8 cellular contexts compared by ENCODE assay signal in genomic region chr5:139394123-139394653, GRCh38. TPM values are rescaled to one million over a fixed set of nuclear protein-coding genes. Genes with fewer than 3 reads are reported as not detected.
A peak's percentile ranks its signal among the peaks of the same experiment; 100 is the strongest.
DNase-seq lines count a peak whose midpoint lies in the region; ATAC-seq and TF ChIP-seq lines count a peak whose summit lies in the region.

No MANE protein-coding gene starts in this region.

- peak overlapping the region; percentile 41 for H3K9ac ChIP-seq in fibroblast of lung (ENCODE audit: insufficient read depth, low read length)

- no peaks in the 10 kb centered on the region for H3K9me3 ChIP-seq in A673 (ENCODE audit: low read depth, low read length, poor library complexity, severe bottlenecking)
- no peaks in the 10 kb centered on the region for H3K9me3 ChIP-seq in fibroblast of lung (ENCODE audit: control insufficient read depth, insufficient read depth, low read depth, low read length)

- H3K27me3 Mint-ChIP-seq in activated CD8-positive, alpha-beta T cell treated with anti-CD3 and anti-CD28 coated beads for 36 hours = no peaks in the 10 kb centered on the region

- H3K4me2 ChIP-seq in fibroblast of lung (ENCODE audit: extremely low read depth, insufficient read depth, low read length) = no peak overlapping the region

- H3K4me1 ChIP-seq in A673 (ENCODE audit: insufficient read depth, low read length, poor library complexity, severe bottlenecking) (peaks cover 12% of the 10 kb centered on the region), fibroblast of lung (ENCODE audit: control insufficient read depth, extremely low read depth, insufficient read depth, low read length) (peaks cover 8% of the 10 kb centered on the region)

- ATAC-seq in GM18505 (IDR thresholded peaks at IDR 0.05; ENCODE audit: unreplicated experiment) (no peak), omental fat pad (ENCODE audit: low FRiP score) (peak; percentile 8), GM18519 (IDR thresholded peaks at IDR 0.05; ENCODE audit: low FRiP score, unreplicated experiment) (no peak)
- ATAC-seq in activated CD8-positive, alpha-beta T cell treated with anti-CD3 and anti-CD28 coated beads for 36 hours = peak; percentile 7

- CTCF ChIA-PET in A673 (lab: Charles Lee) = no interaction called here
- CTCF ChIA-PET in activated CD8-positive, alpha-beta T cell treated with anti-CD3 and anti-CD28 coated beads for 36 hours (lab: Charles Lee) = interaction anchor here (1.0 to 4.8 kb wide), 4 partner anchors 9 to 119 kb away, joined by 4 to 34 read pairs (median 4); partner anchors contain the start of gene SPATA24

- no peak overlapping the region for H3K27ac Mint-ChIP-seq in activated CD8-positive, alpha-beta T cell treated with anti-CD3 and anti-CD28 coated beads for 36 hours

- intact Hi-C loops in A673 (cut with micrococcal nuclease; ENCODE audit: unreplicated experiment) = loop anchor here (5.0 kb wide), 1 partner anchor 752 kb away; no protein-coding TSS in a partner anchor
- intact Hi-C loops in activated CD8-positive, alpha-beta T cell treated with anti-CD3 and anti-CD28 coated beads for 36 hours (cut with micrococcal nuclease) = loop anchor here (5.0 kb wide), 2 partner anchors 52 to 97 kb away; partner anchors contain the start of gene PAIP2

- peaks cover 35% of the 10 kb centered on the region for H3K4me1 Mint-ChIP-seq in activated CD8-positive, alpha-beta T cell treated with anti-CD3 and anti-CD28 coated beads for 36 hours (ENCODE audit: low read depth)

- no peaks in the 10 kb centered on the region for H3K36me3 ChIP-seq in A673 (ENCODE audit: insufficient read depth, low read length, poor library complexity, severe bottlenecking)
- H3K36me3 ChIP-seq in fibroblast of lung (ENCODE audit: control insufficient read depth, insufficient read depth, low read length) = no peaks in the 10 kb centered on the region

- H3K9me3 Mint-ChIP-seq in activated CD8-positive, alpha-beta T cell treated with anti-CD3 and anti-CD28 coated beads for 36 hours = no peaks in the 10 kb centered on the region

- peaks cover 14% of the 10 kb centered on the region for H3K27me3 ChIP-seq in A673 (replicated peaks; ENCODE audit: insufficient read depth, low read depth, low read length, poor library complexity)
- peaks cover 11% of the 10 kb centered on the region for H3K27me3 ChIP-seq in fibroblast of lung (ENCODE audit: control insufficient read depth, insufficient read depth, low read length)

- no TSS peak for BruUV-seq in A673 (replicated peaks; lab: Mats Ljungman, UMichigan)

- no peaks in the 10 kb centered on the region for H4K20me1 ChIP-seq in fibroblast of lung (ENCODE audit: control insufficient read depth, extremely low read depth, insufficient read depth, low read length)

- peak overlapping the region; percentile 96 for H3K4me3 Mint-ChIP-seq in activated CD8-positive, alpha-beta T cell treated with anti-CD3 and anti-CD28 coated beads for 36 hours

- POLR2A ChIA-PET in A673 (lab: Charles Lee; ENCODE audit: low non-redundant PET) = no interaction called here
- POLR2A ChIA-PET in activated CD8-positive, alpha-beta T cell treated with anti-CD3 and anti-CD28 coated beads for 36 hours (lab: Charles Lee) = interaction anchor here (1.0 to 1.9 kb wide), 4 partner anchors 9 to 52 kb away, joined by 5 read pairs; partner anchors contain the start of genes PAIP2 and SPATA24

- peak overlapping the region; percentile 15 for H2AFZ ChIP-seq in fibroblast of lung (ENCODE audit: low read length)

- H3K36me3 Mint-ChIP-seq in activated CD8-positive, alpha-beta T cell treated with anti-CD3 and anti-CD28 coated beads for 36 hours (ENCODE audit: low read depth) = peaks cover 36% of the 10 kb centered on the region

- H3K79me2 ChIP-seq in fibroblast of lung (ENCODE audit: control insufficient read depth, insufficient read depth, low read length) = no peaks in the 10 kb centered on the region

- TF ChIP-seq CTCF in A673 (conservative IDR thresholded peaks at IDR 0.05; ENCODE audit: low read depth, low read length) (peak; percentile 62), fibroblast of lung (conservative IDR thresholded peaks at IDR 0.05 in 1 of 2, IDR thresholded peaks at IDR 0.05 in 1 of 2; ENCODE audit: low read depth in 1 of 2, low read length in 2 of 2) (peak; percentile 22 to 34), omental fat pad (IDR thresholded peaks at IDR 0.05) (no peak)
- peak; percentile 86 for TF ChIP-seq CTCF in activated CD8-positive, alpha-beta T cell treated with anti-CD3 and anti-CD28 coated beads for 36 hours (IDR thresholded peaks at IDR 0.05)

- H3K27ac ChIP-seq in A673 (ENCODE audit: low read depth, low read length, poor library complexity, severe bottlenecking) (no peak overlapping the region), fibroblast of lung (ENCODE audit: insufficient read depth, low read length) (no peak overlapping the region)

- H3K4me3 ChIP-seq in A673 (ENCODE audit: low read depth, low read length, poor library complexity, severe bottlenecking) = peak overlapping the region; percentile 60
- H3K4me3 ChIP-seq in fibroblast of lung (replicated peaks in 1 of 4; ENCODE audit: control extremely low read depth in 1 of 4, insufficient read depth in 1 of 4, low read depth in 3 of 4, low read length in 4 of 4) = peak overlapping the region in 3 of 4 experiments; percentile 21 to 51 (median 34)

- DNase-seq in A673 (ENCODE audit: low spot score) = peak; percentile 62
- DNase-seq in activated CD8-positive, alpha-beta T cell treated with anti-CD3 and anti-CD28 coated beads for 36 hours = peak; percentile 80
- DNase-seq in fibroblast of lung (ENCODE audit: low read depth in 2 of 2) = peak in 1 of 2 donors; percentile 46
- DNase-seq in omental fat pad (ENCODE audit: low spot score) = no peak
- DNase-seq in A172 (ENCODE audit: low spot score) = no peak
- DNase-seq in NCI-H1092 treated with DMSO at 0.1 percent for 48 hours (lab: John Stamatoyannopoulos, UW) = no peak

- peak; percentile 39 for TF ChIP-seq POLR2A in GM18505 (IDR thresholded peaks at IDR 0.05; ENCODE audit: borderline replicate concordance, extremely low read depth, insufficient read depth, insufficient read length)

RNA-seq across cellular contexts. Expression of gene PROB1, which starts 0.7 kb away (rescaled TPM):
- total RNA-seq in A673 (2021) (0.82 and 1.0 TPM in 2 replicates), fibroblast of lung (0.77 and 1.5 TPM in 2 replicates), omental fat pad (1 to 10 TPM in 2 of 4 donors, under 1 TPM in 2; 0.46 to 2.0 (median 1.2) TPM)
- 1 to 10 TPM; 3.9 to 4.1 TPM for total RNA-seq in activated CD8-positive, alpha-beta T cell treated with anti-CD3 and anti-CD28 coated beads for 36 hours
- 0.34 and 0.43 TPM in 2 replicates for polyA plus RNA-seq in fibroblast of lung
- 1.2 and 1.7 TPM in 2 replicates for polyA plus RNA-seq in fibroblast of lung (2012)
- polyA minus RNA-seq in fibroblast of lung (ENCODE audit: low replicate concordance) = 0.16 and 1.4 TPM in 2 replicates
- total RNA-seq in A172 (2014; rRNA removed; shearing (Covaris generic)) = 0.17 and 0.53 TPM in 2 replicates

RNA-seq across cellular contexts. Expression of gene MZB1, which starts 4.5 kb away (rescaled TPM):
- total RNA-seq in A673 (2021) (not detected in 2 replicates), fibroblast of lung (0.17 TPM in 1 of 2 replicates, not detected in the other), omental fat pad (1 to 10 TPM; 1.1 to 7.0 (median 2.9) TPM)
- 10 to 100 TPM; 14.4 to 14.5 TPM for total RNA-seq in activated CD8-positive, alpha-beta T cell treated with anti-CD3 and anti-CD28 coated beads for 36 hours
- polyA plus RNA-seq in fibroblast of lung = not detected in 2 replicates
- polyA plus RNA-seq in fibroblast of lung (2012) = not detected in 2 replicates
- not detected in 2 replicates for polyA minus RNA-seq in fibroblast of lung (ENCODE audit: low replicate concordance)
- not detected in 2 replicates for total RNA-seq in A172 (2014; rRNA removed; shearing (Covaris generic))

RNA-seq across cellular contexts. Expression of gene SPATA24, which starts 9.7 kb away (rescaled TPM):
- total RNA-seq in A673 (2021) = 4.0 and 4.2 TPM in 2 replicates
- 1 to 10 TPM; 4.3 to 4.4 TPM for total RNA-seq in activated CD8-positive, alpha-beta T cell treated with anti-CD3 and anti-CD28 coated beads for 36 hours
- 6.4 and 7.4 TPM in 2 replicates for total RNA-seq in fibroblast of lung
- polyA plus RNA-seq in fibroblast of lung = 5.3 and 5.6 TPM in 2 replicates
- polyA plus RNA-seq in fibroblast of lung (2012) = 6.0 and 6.5 TPM in 2 replicates
- 0.48 TPM in 1 of 2 replicates, not detected in the other for polyA minus RNA-seq in fibroblast of lung (ENCODE audit: low replicate concordance)
- 1 to 10 TPM; 1.8 to 3.3 (median 2.0) TPM for total RNA-seq in omental fat pad
- total RNA-seq in A172 (2014; rRNA removed; shearing (Covaris generic)) = 9.9 and 18.7 TPM in 2 replicates

RNA-seq across cellular contexts. Expression of gene SLC23A1, which starts 11.1 kb away (rescaled TPM):
- total RNA-seq in A673 (2021) (not detected in 2 replicates), fibroblast of lung (not detected in 2 replicates), omental fat pad (not detected)
- under 1 TPM; 0.63 to 0.89 TPM for total RNA-seq in activated CD8-positive, alpha-beta T cell treated with anti-CD3 and anti-CD28 coated beads for 36 hours
- not detected in 2 replicates for polyA plus RNA-seq in fibroblast of lung
- 0.05 TPM in 1 of 2 replicates, not detected in the other for polyA plus RNA-seq in fibroblast of lung (2012)
- not detected in 2 replicates for polyA minus RNA-seq in fibroblast of lung (ENCODE audit: low replicate concordance)
- total RNA-seq in A172 (2014; rRNA removed; shearing (Covaris generic)) = not detected in 2 replicates

RNA-seq across cellular contexts. Expression of gene DNAJC18, which starts 45.1 kb away (rescaled TPM):
- total RNA-seq in A673 (2021) (16.7 and 21.1 TPM in 2 replicates), fibroblast of lung (12.6 and 13.6 TPM in 2 replicates), omental fat pad (1 to 10 TPM; 6.1 to 7.4 (median 6.5) TPM)
- 10 to 100 TPM; 24.9 to 27.5 TPM for total RNA-seq in activated CD8-positive, alpha-beta T cell treated with anti-CD3 and anti-CD28 coated beads for 36 hours
- 9.4 and 14.6 TPM in 2 replicates for polyA plus RNA-seq in fibroblast of lung
- polyA plus RNA-seq in fibroblast of lung (2012) = 11.3 and 15.7 TPM in 2 replicates
- polyA minus RNA-seq in fibroblast of lung (ENCODE audit: low replicate concordance) = 3.3 and 4.9 TPM in 2 replicates
- 6.4 and 8.2 TPM in 2 replicates for total RNA-seq in A172 (2014; rRNA removed; shearing (Covaris generic))

Comparison
In these comparisons a context has a peak if more than half of its experiments do, and no peak if none do; other contexts are left out.
1. DNase-seq: peak in A673 (single experiment) and activated CD8-positive, alpha-beta T cell treated with anti-CD3 and anti-CD28 coated beads for 36 hours (single experiment); none in omental fat pad (single experiment), A172 (single experiment) and NCI-H1092 treated with DMSO at 0.1 percent for 48 hours (single experiment).
2. CTCF ChIP-seq: peak in A673 (single experiment), activated CD8-positive, alpha-beta T cell treated with anti-CD3 and anti-CD28 coated beads for 36 hours (single experiment) and fibroblast of lung (2 of 2); none in omental fat pad (0 of 3).
3. ATAC-seq: peak in activated CD8-positive, alpha-beta T cell treated with anti-CD3 and anti-CD28 coated beads for 36 hours (single experiment) and omental fat pad (single experiment); none in GM18505 (single experiment) and GM18519 (single experiment).